9 cellular contexts compared by ENCODE assay signal in genomic region chr2:212595036-212595654, GRCh38. TPM values are rescaled to one million over a fixed set of nuclear protein-coding genes. Genes with fewer than 3 reads are reported as not detected.
DNase-seq lines count a peak whose midpoint lies in the region; ATAC-seq and TF ChIP-seq lines count a peak whose summit lies in the region.
"Had no signal": no experiment of that assay in that cellular context is flagged by ENCODE, and none has a peak within 500 bp of the region (broad histone marks: within the 10 kb centered on the region; RNA-seq: fewer than 3 reads in every experiment).

No MANE protein-coding gene starts in this region.

- in situ Hi-C loops in GM13976 (cut with MboI; ENCODE audit: low sequenced_read_pairs, unreplicated experiment) (no loop called here), gastrocnemius medialis (cut with MboI; ENCODE audit: low sequenced_read_pairs in 4 of 4) (no loop called here)

- H3K9me2 ChIP-seq in PC-9 (ENCODE audit: insufficient read depth): no peaks in the 10 kb centered on the region

- H3K9me3 Mint-ChIP-seq in stimulated activated memory B cell treated with anti-CD40 and anti-IgM and Interleukin-4, amounts not matched to agents 10 μg/mL and 1 μg/mL and 100 μg/mL, for 72 hours: no peaks in the 10 kb centered on the region

- intact Hi-C loops in PC-9 (cut with micrococcal nuclease; ENCODE audit: unreplicated experiment): loop anchor here (5.0 kb wide), 2 partner anchors 77 to 557 kb away; partner anchors contain the start of gene IKZF2
- intact Hi-C loops in gastrocnemius medialis (cut with DNase I; ENCODE audit: low total_unique reads): no loop called here

- H3K36me3 ChIP-seq in PC-9 (ENCODE audit: low read depth) (no peaks in the 10 kb centered on the region), gastrocnemius medialis (no peaks in the 10 kb centered on the region)
- H3K36me3 ChIP-seq: SJCRH30 had no signal

- H3K27me3 ChIP-seq in PC-9 (ENCODE audit: insufficient read depth, low read depth): no peaks in the 10 kb centered on the region
- no peaks in the 10 kb centered on the region for H3K27me3 ChIP-seq in gastrocnemius medialis
- H3K27me3 ChIP-seq: SJCRH30 had no signal

- H3K27ac ChIP-seq in PC-9: no peak overlapping the region
- no peak overlapping the region for H3K27ac ChIP-seq in gastrocnemius medialis
- H3K27ac ChIP-seq: SJCRH30 had no signal

- no peaks in the 10 kb centered on the region for H3K36me3 Mint-ChIP-seq in stimulated activated memory B cell treated with anti-CD40 and anti-IgM and Interleukin-4, amounts not matched to agents 10 μg/mL and 1 μg/mL and 100 μg/mL, for 72 hours

- ATAC-seq in HG02798 (IDR thresholded peaks at IDR 0.05; ENCODE audit: poor library complexity, unreplicated experiment): peak; percentile 64
- no peak for ATAC-seq in HG02588 (IDR thresholded peaks at IDR 0.05; ENCODE audit: unreplicated experiment)
- ATAC-seq in stimulated activated memory B cell treated with anti-CD40 and anti-IgM and Interleukin-4, amounts not matched to agents 10 μg/mL and 1 μg/mL and 100 μg/mL, for 72 hours: no peak
- no peak for ATAC-seq in gastrocnemius medialis

- H3K9me3 ChIP-seq in PC-9 (ENCODE audit: insufficient read depth, low read depth) (no peaks in the 10 kb centered on the region), gastrocnemius medialis (no peaks in the 10 kb centered on the region)
- H3K9me3 ChIP-seq: SJCRH30 had no signal

- H3K4me1 ChIP-seq in PC-9 (replicated peaks; ENCODE audit: insufficient read depth) (no peaks in the 10 kb centered on the region), gastrocnemius medialis (no peaks in the 10 kb centered on the region)
- H3K4me1 ChIP-seq: SJCRH30 had no signal

- H3K79me2 ChIP-seq in PC-9 (ENCODE audit: low read depth): no peaks in the 10 kb centered on the region

- no peak overlapping the region for H3K4me3 ChIP-seq in PC-9
- no peak overlapping the region for H3K4me3 ChIP-seq in gastrocnemius medialis
- H3K4me3 ChIP-seq: SJCRH30 had no signal

- no peak for TF ChIP-seq POLR2A in gastrocnemius medialis (IDR thresholded peaks at IDR 0.05)

- H3K4me3 Mint-ChIP-seq in stimulated activated memory B cell treated with anti-CD40 and anti-IgM and Interleukin-4, amounts not matched to agents 10 μg/mL and 1 μg/mL and 100 μg/mL, for 72 hours: no peak overlapping the region

- POLR2A ChIA-PET in PC-9 (lab: Charles Lee; ENCODE audit: unreplicated experiment): no interaction called here

- peak; percentile 27 for TF ChIP-seq CTCF in GM13976 (IDR thresholded peaks at IDR 0.05; ENCODE audit: borderline replicate concordance, control extremely low read depth, extremely low read depth, insufficient read depth, missing control alignments)
- peak; percentile 56 for TF ChIP-seq CTCF in PC-9 (conservative IDR thresholded peaks at IDR 0.05)
- TF ChIP-seq CTCF in gastrocnemius medialis (IDR thresholded peaks at IDR 0.05 in 4 of 5, conservative IDR thresholded peaks at IDR 0.05 in 1 of 5): no peak

- no peaks in the 10 kb centered on the region for H3F3A ChIP-seq in PC-9 (ENCODE audit: insufficient read depth, low read depth)

- H3K27me3 Mint-ChIP-seq in stimulated activated memory B cell treated with anti-CD40 and anti-IgM and Interleukin-4, amounts not matched to agents 10 μg/mL and 1 μg/mL and 100 μg/mL, for 72 hours: no peaks in the 10 kb centered on the region

- H2AFZ ChIP-seq in PC-9: 0 out of 2 replicates have a peak overlapping the region, but pooled peaks have one; percentile 46

- no peak overlapping the region for H3K27ac Mint-ChIP-seq in stimulated activated memory B cell treated with anti-CD40 and anti-IgM and Interleukin-4, amounts not matched to agents 10 μg/mL and 1 μg/mL and 100 μg/mL, for 72 hours

- no TSS peak for BruUV-seq in PC-9 (replicated peaks; lab: Mats Ljungman, UMichigan)

- H4K20me1 ChIP-seq in PC-9 (ENCODE audit: insufficient read depth): no peaks in the 10 kb centered on the region

- CTCF ChIA-PET in PC-9 (lab: Charles Lee): no interaction called here

- H3K4me2 ChIP-seq in PC-9: 0 out of 2 replicates have a peak overlapping the region, but pooled peaks have one; percentile 36

- DNase-seq in GM13976 (ENCODE audit: low spot score) (no peak), PC-9 (no peak), kidney glomerular epithelial cell (lab: John Stamatoyannopoulos, UW) (peak; percentile 12), iPS-NIHi7 (ENCODE audit: extremely low spot score) (no peak), gastrocnemius medialis (no peak)

- H3K4me1 Mint-ChIP-seq in stimulated activated memory B cell treated with anti-CD40 and anti-IgM and Interleukin-4, amounts not matched to agents 10 μg/mL and 1 μg/mL and 100 μg/mL, for 72 hours: no peaks in the 10 kb centered on the region

RNA-seq across cellular contexts. Expression of gene ERBB4, which starts 56.5 kb away (rescaled TPM):
- total RNA-seq in PC-9 (2021) (not detected in 2 replicates), gastrocnemius medialis (1 to 10 TPM; 1.6 to 5.7 (median 3.5) TPM)

Comparison
In these comparisons a context has a peak if more than half of its experiments do, and no peak if none do; other contexts are left out.
1. CTCF ChIP-seq: peak in GM13976 (single experiment) and PC-9 (single experiment); none in gastrocnemius medialis (0 of 5).